Comparison of ENCODE assay signal across 20 cellular contexts in the genomic region with DNA sequence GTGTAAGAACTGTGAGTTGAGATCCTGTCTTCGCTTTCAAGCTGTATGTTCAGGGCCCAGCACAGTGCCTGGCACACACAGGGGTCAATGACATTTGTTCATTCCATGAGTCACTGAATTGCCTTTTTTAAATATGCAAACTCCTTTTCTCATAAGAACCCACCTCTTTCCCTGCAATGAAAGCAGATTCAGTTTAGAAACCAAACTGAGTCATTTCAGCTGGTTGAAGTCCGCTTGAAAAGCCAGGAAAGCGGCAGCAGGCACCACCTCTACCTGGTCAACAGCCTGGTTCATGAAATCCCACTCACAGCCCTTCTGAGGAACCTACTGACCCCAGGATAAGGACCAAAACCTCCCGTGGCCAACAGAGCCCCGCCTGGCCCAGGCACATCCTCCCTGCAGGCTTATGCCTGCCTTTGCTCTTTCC. TPM values are rescaled to one million over a fixed set of nuclear protein-coding genes. Genes with fewer than 3 reads are reported as not detected.
"Had no signal": no experiment of that assay in that cellular context is flagged by ENCODE, and none has a peak within 500 bp of the region (broad histone marks: within the 10 kb centered on the region; RNA-seq: fewer than 3 reads in every experiment).

No MANE protein-coding gene starts in this region.

- H3K27me3 ChIP-seq: adrenal gland, heart left ventricle, left lung, spleen, upper lobe of left lung had no signal

- H3K36me3 ChIP-seq: adrenal gland, heart left ventricle, left lung, prostate gland, spleen, upper lobe of left lung had no signal

- H3K9me3 Mint-ChIP-seq: activated B cell treated with CpG ODN at 0.5 μM for 24 hours, nephron progenitor cell had no signal

- H3K27ac ChIP-seq: adrenal gland, heart left ventricle, left lung, prostate gland, upper lobe of left lung had no signal

- H3K27me3 Mint-ChIP-seq: activated B cell treated with CpG ODN at 0.5 μM for 24 hours; stimulated activated memory B cell treated with anti-CD40 and anti-IgM and Interleukin-4, amounts not matched to agents 10 μg/mL and 1 μg/mL and 100 μg/mL, for 72 hours had no signal

- H3K4me3 ChIP-seq: adrenal gland, coronary artery, heart left ventricle, left lung, prostate gland, spleen, upper lobe of left lung had no signal

- H3K9me3 ChIP-seq: heart left ventricle, left lung, prostate gland, spleen, upper lobe of left lung had no signal

- ATAC-seq: heart left ventricle; left lung; sciatic nerve; stimulated activated memory B cell treated with anti-CD40 and anti-IgM and Interleukin-4, amounts not matched to agents 10 μg/mL and 1 μg/mL and 100 μg/mL, for 72 hours had no signal

- H3K4me3 Mint-ChIP-seq: activated B cell treated with CpG ODN at 0.5 μM for 24 hours; memory B cell; nephron progenitor cell; stimulated activated memory B cell treated with anti-CD40 and anti-IgM and Interleukin-4, amounts not matched to agents 10 μg/mL and 1 μg/mL and 100 μg/mL, for 72 hours had no signal

- H3K4me1 Mint-ChIP-seq: nephron progenitor cell had no signal

- H3K27ac Mint-ChIP-seq: activated B cell treated with CpG ODN at 0.5 μM for 24 hours; memory B cell; stimulated activated memory B cell treated with anti-CD40 and anti-IgM and Interleukin-4, amounts not matched to agents 10 μg/mL and 1 μg/mL and 100 μg/mL, for 72 hours had no signal

- H3K4me1 ChIP-seq: adrenal gland, left lung, prostate gland had no signal

- DNase-seq: activated B cell treated with CpG ODN at 0.5 μM for 24 hours; activated CD8-positive, alpha-beta memory T cell treated with anti-CD3 and anti-CD28 coated beads for 24 hours; activated gamma-delta T cell treated with Interleukin-2 at 50 U/mL for 16 hours; adrenal gland; caudate nucleus; effector CD4-positive, alpha-beta T cell; foreskin melanocyte; heart left ventricle; left lung; nephron progenitor cell; SHP77 treated with DMSO at 0.1 percent for 48 hours; spleen; T-helper 2 cell had no signal

- H3K36me3 Mint-ChIP-seq: stimulated activated memory B cell treated with anti-CD40 and anti-IgM and Interleukin-4, amounts not matched to agents 10 μg/mL and 1 μg/mL and 100 μg/mL, for 72 hours had no signal

RNA-seq across cellular contexts. Expression of a gene that starts 4.5 kb away (rescaled TPM):
- total RNA-seq: activated B cell treated with CpG ODN at 0.5 μM for 24 hours, endothelial cell of umbilical vein had no signal

RNA-seq across cellular contexts. Expression of a gene that starts 46.4 kb away (rescaled TPM):
- total RNA-seq: activated B cell treated with CpG ODN at 0.5 μM for 24 hours had no signal
